In genomic region chr9:82475584-82476328, GRCh38 we compare ENCODE assay signal across 15 cellular contexts.
"Had no signal": no experiment of that assay in that cellular context is flagged by ENCODE, and none has a peak within 500 bp of the region (broad histone marks: within the 10 kb centered on the region; RNA-seq: fewer than 3 reads in every experiment).

No MANE protein-coding gene starts in this region.

- DNase-seq: effector memory CD4-positive, alpha-beta T cell; foreskin keratinocyte; mesendoderm; naive thymus-derived CD4-positive, alpha-beta T cell; psoas muscle; retina; sigmoid colon; stimulated activated CD4-positive, alpha-beta T cell treated with anti-CD3 and anti-CD28 coated beads, Interleukin-12 subunit alpha, Interleukin-12 subunit beta, amount 100 ng/mL, for 4 hours; stimulated activated naive CD4-positive, alpha-beta T cell treated with Interleukin-2 at 50 U/mL for 16 hours; trophoblast cell had no signal

- FAIRE-seq: endometrium, urothelium cell line had no signal

- H3K4me3 Mint-ChIP-seq: naive thymus-derived CD4-positive, alpha-beta T cell had no signal

- H3K36me3 Mint-ChIP-seq: naive thymus-derived CD4-positive, alpha-beta T cell had no signal

- H3K4me3 ChIP-seq: psoas muscle, sigmoid colon, skin epidermis had no signal

- H3K9me3 ChIP-seq: neutrophil, psoas muscle, sigmoid colon had no signal

- H3K27ac Mint-ChIP-seq: naive thymus-derived CD4-positive, alpha-beta T cell had no signal

- H3K4me1 ChIP-seq: foreskin keratinocyte, psoas muscle, sigmoid colon had no signal

- H3K27me3 Mint-ChIP-seq: naive thymus-derived CD4-positive, alpha-beta T cell had no signal

- H3K4me1 Mint-ChIP-seq: naive thymus-derived CD4-positive, alpha-beta T cell had no signal

- ATAC-seq: esophagus mucosa; foreskin keratinocyte; naive thymus-derived CD4-positive, alpha-beta T cell; psoas muscle had no signal

- H3K36me3 ChIP-seq: neutrophil, sigmoid colon had no signal

- H3K27me3 ChIP-seq: foreskin keratinocyte, neutrophil, sigmoid colon had no signal

- H3K27ac ChIP-seq: foreskin keratinocyte, neutrophil, psoas muscle, sigmoid colon, skin epidermis had no signal
